In the genomic region with DNA sequence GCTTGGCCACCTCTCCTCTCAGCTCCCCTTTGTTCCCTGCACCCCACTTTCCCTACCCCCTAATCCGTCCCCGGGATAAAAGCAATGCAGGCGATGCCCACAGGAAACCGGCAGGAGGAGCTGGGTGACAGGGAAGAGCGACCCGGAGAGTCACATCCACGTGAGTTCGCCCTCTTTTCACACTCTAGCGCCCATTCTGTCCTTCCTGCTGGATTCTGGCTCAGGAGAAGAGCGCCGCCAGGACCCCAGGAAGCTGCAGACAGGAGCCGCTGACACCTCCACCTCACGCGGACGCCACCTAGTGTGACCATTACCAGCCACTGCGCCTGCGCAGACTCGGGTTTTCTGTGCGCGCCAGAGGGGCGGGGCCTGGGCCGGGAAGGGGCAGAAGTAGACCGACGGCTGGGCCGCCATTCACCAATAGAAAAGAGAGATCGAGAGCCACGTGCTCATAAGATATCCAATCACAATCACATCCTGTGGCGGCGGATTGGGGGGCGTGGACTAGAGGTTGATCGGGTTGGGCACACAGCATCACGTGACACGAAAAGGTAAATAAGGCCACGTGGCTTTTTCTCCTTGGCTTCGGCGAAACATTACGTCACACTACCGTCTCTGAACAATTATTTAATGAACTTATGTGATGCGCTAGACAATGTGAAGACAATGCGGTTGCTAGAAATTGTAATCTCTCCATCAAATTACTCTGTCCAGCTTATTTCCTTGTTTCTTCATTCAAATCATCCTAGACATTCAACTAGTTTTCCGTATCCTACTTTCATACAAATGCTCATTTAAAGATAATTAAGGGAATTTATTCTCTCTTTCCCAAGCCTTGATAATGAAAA, we compare ENCODE assay signal across 8 cellular contexts. TPM values are rescaled to one million over a fixed set of nuclear protein-coding genes. Genes with fewer than 3 reads are reported as not detected.
DNase-seq lines count a peak whose midpoint lies in the region; ATAC-seq and TF ChIP-seq lines count a peak whose summit lies in the region.

No MANE protein-coding gene starts in this region.

- peak; percentile 81 for TF ChIP-seq CTCF in choroid plexus epithelial cell (conservative IDR thresholded peaks at IDR 0.05; ENCODE audit: low read depth, low read length)
- TF ChIP-seq CTCF in kidney epithelial cell (IDR thresholded peaks at IDR 0.05; ENCODE audit: insufficient read depth, low read length, poor library complexity, severe bottlenecking) = peak; percentile 74

- ATAC-seq in GM19043 (IDR thresholded peaks at IDR 0.05; ENCODE audit: low read depth, unreplicated experiment) (peak; percentile 100), HG03378 (IDR thresholded peaks at IDR 0.05; ENCODE audit: unreplicated experiment) (peak; percentile 99)

- no peaks in the 10 kb centered on the region for H3K27me3 ChIP-seq in kidney epithelial cell (ENCODE audit: control insufficient read depth, insufficient read depth, low read length)

- H3K4me3 ChIP-seq in choroid plexus epithelial cell (ENCODE audit: low read depth, low read length) (peak overlapping the region; percentile 72), kidney epithelial cell (ENCODE audit: low read depth, low read length) (peak overlapping the region; percentile 45)

- H3K36me3 ChIP-seq in kidney epithelial cell (ENCODE audit: control insufficient read depth, insufficient read depth, low read length) = no peaks in the 10 kb centered on the region

- DNase-seq in Ammon's horn (ENCODE audit: low spot score) (peak; percentile 99), NCI-H446 treated with DMSO at 0.1 percent for 48 hours (lab: John Stamatoyannopoulos, UW) (peak; percentile 99), choroid plexus epithelial cell (ENCODE audit: low read depth) (peak; percentile 100), kidney epithelial cell (ENCODE audit: low read depth) (peak; percentile 98)
- DNase-seq in activated CD4-positive, alpha-beta T cell treated with anti-CD3 and anti-CD28 coated beads for 1 hour = peak; percentile 100
- peak; percentile 99 to 100 for DNase-seq in stimulated activated CD4-positive, alpha-beta T cell treated with anti-CD3 and anti-CD28 coated beads, Interleukin-15, amount 100 ng/mL, for 48 hours (ENCODE audit: low read depth in 2 of 2)

RNA-seq across cellular contexts. Expression of gene PLA2G1B, which starts 10.1 kb away (rescaled TPM):
- total RNA-seq in kidney epithelial cell = not detected in 2 replicates

RNA-seq across cellular contexts. Expression of gene SIRT4, which starts 15.4 kb away (rescaled TPM):
- 0.29 and 2.3 TPM in 2 replicates for total RNA-seq in kidney epithelial cell

RNA-seq across cellular contexts. Expression of gene RNU4-1, which starts 24.4 kb away (rescaled TPM):
- under 0.01 TPM in 1 of 2 replicates, not detected in the other for total RNA-seq in kidney epithelial cell

RNA-seq across cellular contexts. Expression of gene RNU4-2, which starts 25.8 kb away (rescaled TPM):
- total RNA-seq in kidney epithelial cell = under 0.01 TPM in 2 replicates

RNA-seq across cellular contexts. Expression of gene MSI1, which starts 51.5 kb away (rescaled TPM):
- total RNA-seq in kidney epithelial cell = 3.6 and 8.1 TPM in 2 replicates

Comparison
In these comparisons a context has a peak if more than half of its experiments do, and no peak if none do; other contexts are left out.
1. Peak in every context shown above with its lines: DNase-seq, ATAC-seq and H3K4me3 ChIP-seq.